In genomic region chr2:234996467-234997270, GRCh38 we compare ENCODE assay signal across 10 cellular contexts. TPM values are rescaled to one million over a fixed set of nuclear protein-coding genes. Genes with fewer than 3 reads are reported as not detected.
DNase-seq lines count a peak whose midpoint lies in the region; ATAC-seq, FAIRE-seq and TF ChIP-seq lines count a peak whose summit lies in the region.
"Had no signal": no experiment of that assay in that cellular context is flagged by ENCODE, and none has a peak within 500 bp of the region (broad histone marks: within the 10 kb centered on the region; RNA-seq: fewer than 3 reads in every experiment).

No MANE protein-coding gene starts in this region.

- peak; percentile 47 to 59 for DNase-seq in A549 (ENCODE audit: low read depth in 1 of 2, low spot score in 1 of 2)
- peak; percentile 40 for DNase-seq in HuH-7 (ENCODE audit: low spot score)
- peak; percentile 37 for DNase-seq in cerebellar cortex (ENCODE audit: low spot score)
- peak; percentile 86 for DNase-seq in HepG2 (ENCODE audit: low spot score)
- no peak for DNase-seq in activated CD4-positive, alpha-beta T cell treated with anti-CD3 and anti-CD28 coated beads for 1 hour
- no peak for DNase-seq in cortex of kidney (lab: John Stamatoyannopoulos, UW)
- no peak for DNase-seq in RPMI8226
- no peak for DNase-seq in activated CD4-positive, alpha-beta T cell treated with anti-CD3 and anti-CD28 coated beads for 36 hours
- DNase-seq: AML-193 had no signal

- H3K27me3 Mint-ChIP-seq in activated CD4-positive, alpha-beta T cell treated with anti-CD3 and anti-CD28 coated beads for 36 hours: peaks cover 8% of the 10 kb centered on the region

- H2AFZ ChIP-seq in HepG2 (ENCODE audit: low read length): no peak overlapping the region

- intact Hi-C loops in HepG2 (cut with micrococcal nuclease; ENCODE audit: unreplicated experiment): no loop called here
- intact Hi-C loops in activated CD4-positive, alpha-beta T cell treated with anti-CD3 and anti-CD28 coated beads for 36 hours (cut with DNase I, micrococcal nuclease): no loop called here

- H3K4me2 ChIP-seq in A549: peak overlapping the region; percentile 64
- H3K4me2 ChIP-seq in HepG2 (ENCODE audit: low read depth, low read length): peak overlapping the region; percentile 46

- WGBS in A549 (ENCODE audit: missing lambda C conversion rate): 82% methylated on average over 20 of the region's 25 CpGs
- 77% methylated on average over 20 of the region's 25 CpGs for WGBS in HepG2 (ENCODE audit: low lambda C conversion rate)

- TF ChIP-seq POLR2A in A549 (IDR thresholded peaks at IDR 0.05; ENCODE audit: low read length) (no peak), HepG2 (IDR thresholded peaks at IDR 0.05; ENCODE audit: insufficient read depth in 1 of 2, low read depth in 2 of 2, low read length in 2 of 2) (no peak)

- CTCF ChIA-PET in A549 (lab: Yijun Ruan, JAX) (interaction anchor here (0.6 to 1.1 kb wide), 2 partner anchors 26 to 111 kb away, joined by 3 to 4 read pairs; no protein-coding TSS in a partner anchor), HepG2 (lab: Yijun Ruan, JAX; ENCODE audit: low intra/inter-chr PET ratio, low total read pairs) (no interaction called here)
- CTCF ChIA-PET in activated CD4-positive, alpha-beta T cell treated with anti-CD3 and anti-CD28 coated beads for 36 hours (lab: Charles Lee): no interaction called here

- TF ChIP-seq RAD21 in A549 (conservative IDR thresholded peaks at IDR 0.05 in 1 of 2, IDR thresholded peaks at IDR 0.05 in 1 of 2) (peak in 1 of 2 experiments; percentile 21; a peak in 1 of 5 replicates), HepG2 (CRISPR knock-in tag; IDR thresholded peaks at IDR 0.05) (peak; percentile 19; the same call in 1 of the 2 replicates)

- ATAC-seq in A549: peak; percentile 55 to 79; a peak in 4 of 6 replicates
- peak; percentile 13 for ATAC-seq in HepG2
- ATAC-seq in activated CD4-positive, alpha-beta T cell treated with anti-CD3 and anti-CD28 coated beads for 36 hours: no peak

- no peaks in the 10 kb centered on the region for H3K27me3 ChIP-seq in HepG2 (ENCODE audit: control insufficient read depth in 1 of 2, insufficient read depth in 2 of 2, low read length in 2 of 2)

- H3K9me3 ChIP-seq in A549 (no peaks in the 10 kb centered on the region), HepG2 (ENCODE audit: low read length) (no peaks in the 10 kb centered on the region)

- H4K20me1 ChIP-seq in HepG2 (ENCODE audit: insufficient read depth, low read length): peaks cover 88% of the 10 kb centered on the region

- H3K4me3 ChIP-seq in A549: no peak overlapping the region
- H3K4me3 ChIP-seq in HepG2 (replicated peaks in 1 of 3; ENCODE audit: insufficient read depth in 1 of 3, low read depth in 2 of 3, low read length in 3 of 3): no peak overlapping the region; a peak in 1 of 6 replicates

- FAIRE-seq in A549 (lab: Jason Lieb, UNC) (no peak), HepG2 (lab: Jason Lieb, UNC) (peak; percentile 32)

- TF ChIP-seq CTCF in A549 (IDR thresholded peaks at IDR 0.05) (no peak), HepG2 (CRISPR knock-in tag; IDR thresholded peaks at IDR 0.05) (no peak)

- peak overlapping the region; percentile 80 to 87 for H3K27ac ChIP-seq in A549
- peak overlapping the region; percentile 75 for H3K27ac ChIP-seq in HepG2 (ENCODE audit: extremely low read length, insufficient read depth, low read length)

- no peak overlapping the region for H3K4me3 Mint-ChIP-seq in activated CD4-positive, alpha-beta T cell treated with anti-CD3 and anti-CD28 coated beads for 36 hours

- TF ChIP-seq EP300 in A549 (IDR thresholded peaks at IDR 0.05) (no peak), HepG2 (IDR thresholded peaks at IDR 0.05; ENCODE audit: low read depth in 2 of 2, low read length in 2 of 2) (peak in 1 of 2 experiments; percentile 33; a peak in 1 of 4 replicates), HepG2 (CRISPR knock-in tag; IDR thresholded peaks at IDR 0.05; ENCODE audit: borderline replicate concordance) (no peak)

- H3K4me1 ChIP-seq in A549 (peaks cover 75% of the 10 kb centered on the region), HepG2 (ENCODE audit: insufficient read depth, low read length) (peaks cover 100% of the 10 kb centered on the region)

- H3K79me2 ChIP-seq in HepG2 (ENCODE audit: insufficient read depth, low read length): peaks cover 97% of the 10 kb centered on the region

- BruUV-seq in HepG2 (replicated peaks; lab: Mats Ljungman, UMichigan): no TSS peak

- H3K9me3 Mint-ChIP-seq in activated CD4-positive, alpha-beta T cell treated with anti-CD3 and anti-CD28 coated beads for 36 hours (ENCODE audit: low read depth): no peaks in the 10 kb centered on the region

- no peak overlapping the region for H3K27ac Mint-ChIP-seq in activated CD4-positive, alpha-beta T cell treated with anti-CD3 and anti-CD28 coated beads for 36 hours

- H3K9ac ChIP-seq in HepG2 (ENCODE audit: insufficient read depth, low read depth, low read length): 0 out of 2 replicates have a peak overlapping the region, but pooled peaks have one; percentile 59

- peaks cover 14 to 49% of the 10 kb centered on the region in 2 experiments for H3K36me3 ChIP-seq in HepG2 (replicated peaks in 1 of 2; ENCODE audit: control insufficient read depth in 1 of 2, insufficient read depth in 2 of 2, low read length in 2 of 2)

- no peaks in the 10 kb centered on the region for H3K4me1 Mint-ChIP-seq in activated CD4-positive, alpha-beta T cell treated with anti-CD3 and anti-CD28 coated beads for 36 hours

- POLR2A ChIA-PET in A549 (lab: Yijun Ruan, JAX) (no interaction called here), HepG2 (lab: Yijun Ruan, JAX) (interaction anchor here (1.1 to 10.2 kb wide), 9 partner anchors 9 to 320 kb away, joined by 3 to 268 read pairs (median 6); no protein-coding TSS in a partner anchor)
- POLR2A ChIA-PET in activated CD4-positive, alpha-beta T cell treated with anti-CD3 and anti-CD28 coated beads for 36 hours (lab: Charles Lee): no interaction called here

- in situ Hi-C loops in HepG2 (cut with HindIII; ENCODE audit: extremely low pct_ligation_motif_present, low pct_unique_long_range_greater_than_20kb): no loop called here

- no peaks in the 10 kb centered on the region for H3K36me3 Mint-ChIP-seq in activated CD4-positive, alpha-beta T cell treated with anti-CD3 and anti-CD28 coated beads for 36 hours (ENCODE audit: low read depth)

TF ChIP-seq in A549, 52 proteins besides CTCF, POLR2A, EP300 and RAD21 (continues in another document):
- TF ChIP-seq ZC3H11A (IDR thresholded peaks at IDR 0.05): no peak
- peak; percentile 30; the same call in 1 of the 2 replicates for TF ChIP-seq GATA3 (IDR thresholded peaks at IDR 0.05; ENCODE audit: borderline replicate concordance)
- no peak for TF ChIP-seq E2F6 (IDR thresholded peaks at IDR 0.05; ENCODE audit: borderline replicate concordance, low read depth)
- no peak for TF ChIP-seq RNF2 (IDR thresholded peaks at IDR 0.05; ENCODE audit: borderline replicate concordance, low read depth)

TF ChIP-seq in HepG2, 621 proteins besides CTCF, POLR2A, EP300 and RAD21 (continues in another document):
- no peak for TF ChIP-seq ZNF543 (CRISPR knock-in tag; IDR thresholded peaks at IDR 0.05)
- TF ChIP-seq NR2F2 (IDR thresholded peaks at IDR 0.05; ENCODE audit: borderline replicate concordance, low read depth): 0 out of 2 replicates have a peak, but pooled peaks have one; percentile 25
- TF ChIP-seq CENPT (CRISPR knock-in tag; IDR thresholded peaks at IDR 0.05; ENCODE audit: low read depth): no peak
- no peak for TF ChIP-seq ZNF775 (CRISPR knock-in tag; IDR thresholded peaks at IDR 0.05; ENCODE audit: borderline replicate concordance)

RNA-seq across cellular contexts. Expression of gene SH3BP4, which starts 44.9 kb away (rescaled TPM):
- polyA plus RNA-seq in A549 (2011; rRNA removed) (35.7 and 53.5 TPM in 2 replicates), A549 (2017; fragmentation: RNase III; extraction: RNeasy Plus Mini Kit Qiagen cat#74134 plus additional on column Dnase treatment) (22.6 to 25.2 TPM (median 23.4 TPM) in 3 replicates), HepG2 (2011; rRNA removed) (99.1 and 101 TPM in 2 replicates)
- polyA plus RNA-seq in A549 (2012; cell fraction: cytosol; rRNA removed): 15.5 and 20.8 TPM in 2 replicates
- 16.4 and 18.5 TPM in 2 replicates for polyA plus RNA-seq in A549 (2012; cell fraction: nucleus; rRNA removed)
- 62.5 and 67.6 TPM in 2 replicates for polyA minus RNA-seq in A549 (2011; rRNA and poly(A)+ RNA removed)
- 34.6 and 44.3 TPM in 2 replicates for total RNA-seq in HepG2 (2016; rRNA removed; fragmentation: Illumina TruSeq; extraction: Trizol)
- 10.1 and 13.4 TPM in 2 replicates for total RNA-seq in HepG2 (2016; cell fraction: cytosol; rRNA removed; fragmentation: Illumina TruSeq; extraction: Trizol; ENCODE audit: low read depth)
- total RNA-seq in HepG2 (2016; cell fraction: insoluble cytoplasmic fraction; rRNA removed; fragmentation: Illumina TruSeq; extraction: Trizol): 33.4 and 38.6 TPM in 2 replicates
- 23.4 and 24.2 TPM in 2 replicates for total RNA-seq in HepG2 (2016; cell fraction: membrane; rRNA removed; fragmentation: Illumina TruSeq; extraction: Trizol)
- 29.3 and 37.6 TPM in 2 replicates for total RNA-seq in HepG2 (2016; cell fraction: nucleus; rRNA removed; fragmentation: Illumina TruSeq; extraction: Trizol)
- polyA plus RNA-seq in HepG2 (2011; cell fraction: cytosol; rRNA removed): 62.2 and 70.2 TPM in 2 replicates
- 57.3 and 58.3 TPM in 2 replicates for polyA plus RNA-seq in HepG2 (2011; cell fraction: nucleus; rRNA removed)
- polyA plus RNA-seq in HepG2 (2012): 54.2 and 63.2 TPM in 2 replicates
- 12.1 and 15.0 TPM in 2 replicates for polyA plus RNA-seq in HepG2 (2016; cell fraction: cytosol; fragmentation: Illumina TruSeq; extraction: Trizol; ENCODE audit: low read depth)
- 41.4 and 47.1 TPM in 2 replicates for polyA plus RNA-seq in HepG2 (2016; cell fraction: insoluble cytoplasmic fraction; fragmentation: Illumina TruSeq; extraction: Trizol; ENCODE audit: low read depth)
- polyA plus RNA-seq in HepG2 (2016; cell fraction: membrane; fragmentation: Illumina TruSeq; extraction: Trizol; ENCODE audit: low read depth): 16.0 and 16.3 TPM in 2 replicates
- polyA plus RNA-seq in HepG2 (2016; cell fraction: nucleus; fragmentation: Illumina TruSeq; extraction: Trizol; ENCODE audit: insufficient read depth, low read depth): 33.7 and 37.2 TPM in 2 replicates
- polyA minus RNA-seq in HepG2 (2011; rRNA and poly(A)+ RNA removed; ENCODE audit: low replicate concordance): 50.3 and 196 TPM in 2 replicates
- polyA minus RNA-seq in HepG2 (2011; cell fraction: cytosol; rRNA and poly(A)+ RNA removed): 58.1 and 67.7 TPM in 2 replicates
- 92.1 and 100 TPM in 2 replicates for polyA minus RNA-seq in HepG2 (2011; cell fraction: nucleus; rRNA and poly(A)+ RNA removed)
- total RNA-seq in activated CD4-positive, alpha-beta T cell treated with anti-CD3 and anti-CD28 coated beads for 36 hours: under 1 TPM; 0.21 to 0.32 TPM
- total RNA-seq: activated CD8-positive, alpha-beta memory T cell treated with anti-CD3 and anti-CD28 coated beads for 36 hours had no signal

Comparison
In these comparisons a context has a peak if more than half of its experiments do, and no peak if none do; other contexts are left out.
1. DNase-seq: peak in A549 (2 of 2), HuH-7 (single experiment), cerebellar cortex (single experiment) and HepG2 (single experiment); none in activated CD4-positive, alpha-beta T cell treated with anti-CD3 and anti-CD28 coated beads for 1 hour (single experiment), cortex of kidney (single experiment), RPMI8226 (single experiment) and activated CD4-positive, alpha-beta T cell treated with anti-CD3 and anti-CD28 coated beads for 36 hours (single experiment).
2. RNA of gene SH3BP4, which starts 44.9 kb away (total RNA-seq): 10.1 to 44.3 TPM in HepG2; 0.21 to 0.32 TPM in activated CD4-positive, alpha-beta T cell treated with anti-CD3 and anti-CD28 coated beads for 36 hours; every median in the first group is over 4 times any median in the second.
3. Of the 38 proteins assayed by ChIP-seq in both HepG2 and A549: peak only in HepG2: FOSL2; only in A549: none; in both: none; in neither: 34; mixed calls (peak in some experiments, not most) for 3.